ENCODE assay signal across 28 cellular contexts in genomic region chr9:5352637-5353248, GRCh38. TPM values are rescaled to one million over a fixed set of nuclear protein-coding genes. Genes with fewer than 3 reads are reported as not detected.
A peak's percentile ranks its signal among the peaks of the same experiment; 100 is the strongest.
DNase-seq lines count a peak whose midpoint lies in the region; ATAC-seq, FAIRE-seq and TF ChIP-seq lines count a peak whose summit lies in the region.
"Had no signal": no experiment of that assay in that cellular context is flagged by ENCODE, and none has a peak within 500 bp of the region (broad histone marks: within the 10 kb centered on the region; RNA-seq: fewer than 3 reads in every experiment).

No MANE protein-coding gene starts in this region.

- H3K27me3 Mint-ChIP-seq in activated CD4-positive, alpha-beta T cell treated with anti-CD3 and anti-CD28 coated beads, Interleukin-2, amount 10 ng/mL, durations not matched to agents 24 days and 14 days, result no peaks in the 10 kb centered on the region
- no peaks in the 10 kb centered on the region for H3K27me3 Mint-ChIP-seq in activated T-helper 17 cell treated with anti-CD3 and anti-CD28 coated beads, Interleukin-2, amount 50 U/mL, for 72 hours

- ATAC-seq in activated T-helper 17 cell treated with anti-CD3 and anti-CD28 coated beads, Interleukin-2, amount 50 U/mL, for 72 hours (replicated peaks), result peak; percentile 59
- ATAC-seq in mucosa of descending colon (peak; percentile 55), HG02798 (IDR thresholded peaks at IDR 0.05; ENCODE audit: poor library complexity, unreplicated experiment) (no peak)
- ATAC-seq: foreskin keratinocyte, HCT116, K562, sciatic nerve had no signal

- 76 to 94% (median 84%) methylated on average over 1 of the region's 1 CpG for WGBS in ovary, 3 donors

- peaks cover 14% of the 10 kb centered on the region for H3K9me3 Mint-ChIP-seq in activated CD4-positive, alpha-beta T cell treated with anti-CD3 and anti-CD28 coated beads, Interleukin-2, amount 10 ng/mL, durations not matched to agents 24 days and 14 days
- peaks cover 7% of the 10 kb centered on the region for H3K9me3 Mint-ChIP-seq in activated T-helper 17 cell treated with anti-CD3 and anti-CD28 coated beads, Interleukin-2, amount 50 U/mL, for 72 hours

- no peak overlapping the region for H3K9ac ChIP-seq in colonic mucosa (ENCODE audit: low read depth in 2 of 2, low read length in 2 of 2)

- H3K27me3 ChIP-seq in colonic mucosa, result no peaks in the 10 kb centered on the region
- no peaks in the 10 kb centered on the region for H3K27me3 ChIP-seq in ovary
- H3K27me3 ChIP-seq: foreskin keratinocyte, Peyer's patch had no signal

- TF ChIP-seq CTCF in mucosa of descending colon (IDR thresholded peaks at IDR 0.05) (no peak), colonic mucosa (IDR thresholded peaks at IDR 0.05) (no peak), ovary (IDR thresholded peaks at IDR 0.05) (no peak)

- DNase-seq in activated CD4-positive, alpha-beta T cell treated with anti-CD3 and anti-CD28 coated beads, Interleukin-2, amount 10 ng/mL, durations not matched to agents 24 days and 14 days, result peak; percentile 74
- no peak for DNase-seq in activated CD4-positive, alpha-beta T cell treated with anti-CD3 and anti-CD28 coated beads for 4 hours
- no peak for DNase-seq in GM18507 (ENCODE audit: extremely low spot score, insufficient read length, low read depth)
- no peak for DNase-seq in mucosa of descending colon
- no peak for DNase-seq in colonic mucosa
- DNase-seq in ovary, result no peak
- DNase-seq: anterior cingulate cortex; Calu3; cerebellar nuclear complex; foreskin keratinocyte; hippocampal formation; left ventricle myocardium inferior; midbrain; NCI-H2171; NCI-H524 treated with DMSO at 0.1 percent for 48 hours; Peyer's patch; stimulated activated CD4-positive, alpha-beta T cell treated with anti-CD3 and anti-CD28 coated beads, Interleukin-15, amount 100 ng/mL, for 24 hours had no signal

- no peaks in the 10 kb centered on the region for H3K9me3 ChIP-seq in mucosa of descending colon
- no peaks in the 10 kb centered on the region for H3K9me3 ChIP-seq in colonic mucosa
- H3K9me3 ChIP-seq in ovary, result peaks cover 0 to 2% of the 10 kb centered on the region in 2 donors
- H3K9me3 ChIP-seq: Peyer's patch had no signal

- FAIRE-seq in GM18507 (lab: Jason Lieb, UNC), result peak; percentile 75
- FAIRE-seq: A204.1, K562 had no signal

- H3K27ac Mint-ChIP-seq in activated CD4-positive, alpha-beta T cell treated with anti-CD3 and anti-CD28 coated beads, Interleukin-2, amount 10 ng/mL, durations not matched to agents 24 days and 14 days, result peak overlapping the region; percentile 43
- H3K27ac Mint-ChIP-seq in activated T-helper 17 cell treated with anti-CD3 and anti-CD28 coated beads, Interleukin-2, amount 50 U/mL, for 72 hours, result peak overlapping the region; percentile 23
- H3K27ac Mint-ChIP-seq: activated T-helper 2 cell treated with anti-CD3 and anti-CD28 coated beads, Interferon-gamma antibody, Interleukin-2, Interleukin-4, amounts not matched to agents 10 μg/mL and 5 μg/mL and 100 μg/mL, durations not matched to agents 14 hours and 24 hours and 36 hours had no signal

- TF ChIP-seq POLR2A in ovary (IDR thresholded peaks at IDR 0.05), result no peak

- peaks cover 28% of the 10 kb centered on the region for H3K36me3 Mint-ChIP-seq in activated CD4-positive, alpha-beta T cell treated with anti-CD3 and anti-CD28 coated beads, Interleukin-2, amount 10 ng/mL, durations not matched to agents 24 days and 14 days (ENCODE audit: low read depth)
- H3K36me3 Mint-ChIP-seq in activated T-helper 17 cell treated with anti-CD3 and anti-CD28 coated beads, Interleukin-2, amount 50 U/mL, for 72 hours (ENCODE audit: low read depth), result peaks cover 9% of the 10 kb centered on the region

- H3K4me3 Mint-ChIP-seq in activated CD4-positive, alpha-beta T cell treated with anti-CD3 and anti-CD28 coated beads, Interleukin-2, amount 10 ng/mL, durations not matched to agents 24 days and 14 days, result peak overlapping the region; percentile 38
- peak overlapping the region; percentile 34 for H3K4me3 Mint-ChIP-seq in activated T-helper 17 cell treated with anti-CD3 and anti-CD28 coated beads, Interleukin-2, amount 50 U/mL, for 72 hours
- H3K4me3 Mint-ChIP-seq: neural crest cell had no signal

- no peak overlapping the region for H3K4me3 ChIP-seq in mucosa of descending colon
- H3K4me3 ChIP-seq in colonic mucosa, result no peak overlapping the region
- H3K4me3 ChIP-seq in ovary, result no peak overlapping the region
- H3K4me3 ChIP-seq: K562, left ventricle myocardium inferior, Peyer's patch had no signal

- peaks cover 23% of the 10 kb centered on the region for H3K4me1 Mint-ChIP-seq in activated CD4-positive, alpha-beta T cell treated with anti-CD3 and anti-CD28 coated beads, Interleukin-2, amount 10 ng/mL, durations not matched to agents 24 days and 14 days
- H3K4me1 Mint-ChIP-seq in activated T-helper 17 cell treated with anti-CD3 and anti-CD28 coated beads, Interleukin-2, amount 50 U/mL, for 72 hours, result peaks cover 20% of the 10 kb centered on the region
- H3K4me1 Mint-ChIP-seq: neural crest cell had no signal

- no peak for TF ChIP-seq EP300 in ovary (IDR thresholded peaks at IDR 0.05)

- intact Hi-C loops in activated CD4-positive, alpha-beta T cell treated with anti-CD3 and anti-CD28 coated beads, Interleukin-2, amount 10 ng/mL, durations not matched to agents 24 days and 14 days (cut with micrococcal nuclease), result no loop called here
- intact Hi-C loops in mucosa of descending colon (cut with DNase I, micrococcal nuclease), result no loop called here
- intact Hi-C loops in colonic mucosa (cut with DNase I), result no loop called here
- intact Hi-C loops in ovary (cut with DNase I), result no loop called here

- H3K36me3 ChIP-seq in mucosa of descending colon (ENCODE audit: low read depth) (no peaks in the 10 kb centered on the region), colonic mucosa (no peaks in the 10 kb centered on the region), ovary (no peaks in the 10 kb centered on the region)
- H3K36me3 ChIP-seq: left ventricle myocardium inferior, Peyer's patch had no signal

- H3K4me1 ChIP-seq in mucosa of descending colon (ENCODE audit: low read depth), result no peaks in the 10 kb centered on the region
- no peaks in the 10 kb centered on the region for H3K4me1 ChIP-seq in colonic mucosa
- no peaks in the 10 kb centered on the region for H3K4me1 ChIP-seq in ovary (ENCODE audit: insufficient read depth)
- H3K4me1 ChIP-seq: foreskin keratinocyte, Peyer's patch had no signal

- H3K27ac ChIP-seq in colonic mucosa (no peak overlapping the region), ovary (no peak overlapping the region)
- H3K27ac ChIP-seq: foreskin keratinocyte, left ventricle myocardium inferior, Peyer's patch had no signal

RNA-seq across cellular contexts. Expression of gene RLN1, which starts 13.1 kb away (rescaled TPM):
- 0.59 and 0.84 TPM in 2 replicates for total RNA-seq in activated CD4-positive, alpha-beta T cell treated with anti-CD3 and anti-CD28 coated beads, Interleukin-2, amount 10 ng/mL, durations not matched to agents 24 days and 14 days
- 1 to 10 TPM in 1 of 2 donors, under 1 TPM in 1; 0.95 to 1.6 TPM for total RNA-seq in activated T-helper 17 cell treated with anti-CD3 and anti-CD28 coated beads, Interleukin-2, amount 50 U/mL, for 72 hours
- total RNA-seq in mucosa of descending colon (under 1 TPM in 1 of 3 donors, not detected in 2; 0.41 TPM), colonic mucosa (under 1 TPM; 0.48 to 0.59 TPM), ovary (1 to 10 TPM in 1 of 7 donors, not detected in 6; 1.4 TPM)
- polyA plus RNA-seq in ovary, result under 1 TPM in 1 of 2 donors, not detected in 1; 0.28 TPM
- total RNA-seq: Calu3, K562, left ventricle myocardium inferior, Peyer's patch, posterior vena cava, sciatic nerve had no signal
- polyA plus RNA-seq: K562, urinary bladder had no signal

RNA-seq across cellular contexts. Expression of gene RLN2, which starts 48.2 kb away (rescaled TPM):
- 0.30 and 1.5 TPM in 2 replicates for total RNA-seq in activated CD4-positive, alpha-beta T cell treated with anti-CD3 and anti-CD28 coated beads, Interleukin-2, amount 10 ng/mL, durations not matched to agents 24 days and 14 days
- total RNA-seq in activated T-helper 17 cell treated with anti-CD3 and anti-CD28 coated beads, Interleukin-2, amount 50 U/mL, for 72 hours, result 1 to 10 TPM; 2.9 TPM
- total RNA-seq in mucosa of descending colon (under 1 TPM in 2 of 3 donors, not detected in 1; 0.32 to 0.58 TPM), colonic mucosa (under 1 TPM; 0.48 to 0.74 TPM), ovary (under 1 TPM in 3 of 7 donors, not detected in 4; 0.31 to 0.80 (median 0.46) TPM)
- 100 to 1,000 TPM in 1 of 2 donors, not detected in 1; 179 TPM for polyA plus RNA-seq in ovary
- total RNA-seq: K562, posterior vena cava, sciatic nerve, subcutaneous adipose tissue, urinary bladder had no signal
